In the genomic region with DNA sequence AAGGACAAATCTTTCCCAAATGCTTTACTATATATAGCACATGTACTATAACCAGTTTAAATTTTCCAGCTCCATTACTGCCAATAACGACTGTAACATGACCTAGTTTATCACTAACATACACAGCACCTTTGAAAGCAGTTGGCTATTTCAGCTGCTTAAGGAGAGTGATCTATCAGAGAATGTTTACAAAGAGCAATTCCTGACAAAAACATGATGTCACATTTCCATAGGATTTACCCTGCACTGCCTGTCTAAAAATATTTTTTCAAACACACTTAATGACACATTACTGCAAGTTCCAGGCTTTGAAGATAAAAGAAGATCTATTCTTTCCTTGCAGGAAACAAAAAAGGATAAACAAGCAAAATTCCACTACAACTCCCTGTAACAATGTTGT, we compare ENCODE assay signal across 19 cellular contexts. TPM values are rescaled to one million over a fixed set of nuclear protein-coding genes. Genes with fewer than 3 reads are reported as not detected.
A peak's percentile ranks its signal among the peaks of the same experiment; 100 is the strongest.
DNase-seq lines count a peak whose midpoint lies in the region; TF ChIP-seq lines count a peak whose summit lies in the region.
"Had no signal": no experiment of that assay in that cellular context is flagged by ENCODE, and none has a peak within 500 bp of the region (broad histone marks: within the 10 kb centered on the region; RNA-seq: fewer than 3 reads in every experiment).

No MANE protein-coding gene starts in this region.

- H3K4me2 ChIP-seq in trophoblast cell (ENCODE audit: low read length): no peak overlapping the region
- H3K4me2 ChIP-seq: SK-N-SH had no signal

- no CpG with 5 or more reads among the region's 1 CpG for WGBS in trophoblast cell (ENCODE audit: extremely low coverage, insufficient coverage, insufficient read length)

- no peak overlapping the region for H3K4me3 ChIP-seq in AG04450 (ENCODE audit: low read depth, low read length)
- H3K4me3 ChIP-seq in trophoblast cell (ENCODE audit: low read depth, low read length): no peak overlapping the region
- H3K4me3 ChIP-seq: GM23248, transverse colon had no signal

- H3K4me1 Mint-ChIP-seq in brain: peaks cover 84% of the 10 kb centered on the region
- H3K4me1 Mint-ChIP-seq in neural crest cell: peaks cover 83% of the 10 kb centered on the region
- H3K4me1 Mint-ChIP-seq in activated T-cell treated with anti-CD3 and anti-CD28 coated beads, Interleukin-2, amount 50 U/mL, for 24 hours (ENCODE audit: low read depth): peaks cover 74% of the 10 kb centered on the region

- no peak overlapping the region for H3K14ac ChIP-seq in trophoblast cell (ENCODE audit: low read length)

- no peak overlapping the region for H2BK5ac ChIP-seq in trophoblast cell (ENCODE audit: low read depth, low read length, poor library complexity)

- H3K4me3 Mint-ChIP-seq in brain: peak overlapping the region in 4 of 5 experiments; percentile 32 to 70 (median 55)
- peak overlapping the region; percentile 5 for H3K4me3 Mint-ChIP-seq in neural crest cell
- no peak overlapping the region for H3K4me3 Mint-ChIP-seq in activated T-cell treated with anti-CD3 and anti-CD28 coated beads, Interleukin-2, amount 50 U/mL, for 24 hours
- H3K4me3 Mint-ChIP-seq: activated CD4-positive, alpha-beta T cell treated with anti-CD3 and anti-CD28 coated beads for 36 hours; CD8-positive, alpha-beta memory T cell; memory B cell; stimulated activated naive B cell treated with anti-CD40 and anti-IgM and Interleukin-4, amounts not matched to agents 10 μg/mL and 1 μg/mL and 100 μg/mL, for 72 hours had no signal

- no peak overlapping the region for H2BK12ac ChIP-seq in trophoblast cell (ENCODE audit: low read length)

- H3K4me1 ChIP-seq in trophoblast cell (ENCODE audit: control insufficient read depth in 1 of 2, insufficient read depth in 2 of 2, low read length in 2 of 2): peaks cover 7 to 10% of the 10 kb centered on the region in 2 experiments

- H3K18ac ChIP-seq in trophoblast cell (ENCODE audit: low read length): no peak overlapping the region

- no peak overlapping the region for H2AK5ac ChIP-seq in trophoblast cell (ENCODE audit: low read length)

- H3K27ac ChIP-seq in AG04450 (ENCODE audit: low read depth, low read length) (no peak overlapping the region), trophoblast cell (ENCODE audit: low read depth, low read length) (no peak overlapping the region)
- H3K27ac ChIP-seq: GM23248 had no signal

- no peak overlapping the region for H3K23ac ChIP-seq in trophoblast cell (ENCODE audit: low read length)

- CTCF ChIA-PET in AG04450 (lab: Charles Lee): interaction anchor here (0.6 kb wide), 1 partner anchor 56 kb away, joined by 3 read pairs; no protein-coding TSS in a partner anchor

- TF ChIP-seq CTCF in AG04450 (IDR thresholded peaks at IDR 0.05; ENCODE audit: low read depth, low read length) (no peak), brain (conservative IDR thresholded peaks at IDR 0.05) (no peak), neural crest cell (conservative IDR thresholded peaks at IDR 0.05) (no peak)

- H3K27me3 Mint-ChIP-seq in brain (no peaks in the 10 kb centered on the region), neural crest cell (ENCODE audit: low read depth) (no peaks in the 10 kb centered on the region)
- H3K27me3 Mint-ChIP-seq in activated T-cell treated with anti-CD3 and anti-CD28 coated beads, Interleukin-2, amount 50 U/mL, for 24 hours: peaks cover 7% of the 10 kb centered on the region
- H3K27me3 Mint-ChIP-seq: stimulated activated naive B cell treated with anti-CD40 and anti-IgM and Interleukin-4, amounts not matched to agents 10 μg/mL and 1 μg/mL and 100 μg/mL, for 72 hours had no signal

- peaks cover 4 to 5% of the 10 kb centered on the region in 2 experiments for H3K36me3 ChIP-seq in trophoblast cell (ENCODE audit: control insufficient read depth in 1 of 2, insufficient read depth in 2 of 2, low read length in 2 of 2)
- H3K36me3 ChIP-seq: transverse colon had no signal

- POLR2A ChIA-PET in AG04450 (lab: Yijun Ruan, JAX): interaction anchor here (0.9 kb wide), 1 partner anchor 100 kb away, joined by 3 read pairs; no protein-coding TSS in a partner anchor

- no peak overlapping the region for H2BK120ac ChIP-seq in trophoblast cell (ENCODE audit: insufficient read depth, low read length, poor library complexity)

- H4K12ac ChIP-seq in trophoblast cell (ENCODE audit: low read depth, low read length): no peak overlapping the region

- no peak overlapping the region for H3K4ac ChIP-seq in trophoblast cell (ENCODE audit: low read depth, low read length)

- H3K27me3 ChIP-seq in AG04450 (ENCODE audit: control insufficient read depth, insufficient read depth, low read length): no peaks in the 10 kb centered on the region
- H3K27me3 ChIP-seq in trophoblast cell (ENCODE audit: insufficient read depth, low read length): peaks cover 2% of the 10 kb centered on the region
- H3K27me3 ChIP-seq: transverse colon had no signal

- H3K9me3 ChIP-seq in AG04450 (ENCODE audit: control insufficient read depth, insufficient read depth, low read length) (no peaks in the 10 kb centered on the region; the same call in 1 of the 2 replicates), trophoblast cell (ENCODE audit: insufficient read depth, low read depth, low read length) (peaks cover 4% of the 10 kb centered on the region)
- H3K9me3 ChIP-seq: SK-N-SH, transverse colon had no signal

- no peak overlapping the region for H4K8ac ChIP-seq in trophoblast cell (ENCODE audit: low read depth, low read length)

- H3K79me1 ChIP-seq in trophoblast cell (ENCODE audit: low read length): peaks cover 3% of the 10 kb centered on the region

- no peaks in the 10 kb centered on the region for H3K9me3 Mint-ChIP-seq in brain
- no peaks in the 10 kb centered on the region for H3K9me3 Mint-ChIP-seq in neural crest cell
- H3K9me3 Mint-ChIP-seq in activated T-cell treated with anti-CD3 and anti-CD28 coated beads, Interleukin-2, amount 50 U/mL, for 24 hours: no peaks in the 10 kb centered on the region
- H3K9me3 Mint-ChIP-seq: CD8-positive, alpha-beta memory T cell; memory B cell; stimulated activated naive B cell treated with anti-CD40 and anti-IgM and Interleukin-4, amounts not matched to agents 10 μg/mL and 1 μg/mL and 100 μg/mL, for 72 hours had no signal

- no peak overlapping the region for H4K91ac ChIP-seq in trophoblast cell (ENCODE audit: low read depth, low read length)

- DNase-seq in AG04450 (ENCODE audit: low read depth, low spot score) (peak; percentile 18), HuH-7 (ENCODE audit: low spot score) (peak; percentile 48), neural crest cell (ENCODE audit: low read depth, low spot score) (no peak), NCI-H2227 treated with DMSO at 0.1 percent for 48 hours (lab: John Stamatoyannopoulos, UW) (no peak), trophoblast cell (no peak), NCI-H1105 treated with DMSO at 0.1 percent for 48 hours (lab: John Stamatoyannopoulos, UW) (no peak)
- no peak for DNase-seq in activated T-cell treated with anti-CD3 and anti-CD28 coated beads, Interleukin-2, amount 50 U/mL, for 24 hours
- DNase-seq: activated CD4-positive, alpha-beta T cell treated with anti-CD3 and anti-CD28 coated beads for 36 hours; CD8-positive, alpha-beta memory T cell; DND-41; GM23248; NCI-H1930; NCI-H526 treated with DMSO at 0.1 percent for 48 hours; retina; SK-N-SH; stimulated activated naive B cell treated with anti-CD40 and anti-IgM and Interleukin-4, amounts not matched to agents 10 μg/mL and 1 μg/mL and 100 μg/mL, for 72 hours; transverse colon had no signal

- H3K27ac Mint-ChIP-seq in brain (peak overlapping the region in 4 of 5 experiments; percentile 1 to 96 (median 36)), neural crest cell (ENCODE audit: unreplicated experiment) (no peak overlapping the region)
- no peak overlapping the region for H3K27ac Mint-ChIP-seq in activated T-cell treated with anti-CD3 and anti-CD28 coated beads, Interleukin-2, amount 50 U/mL, for 24 hours
- H3K27ac Mint-ChIP-seq: activated CD4-positive, alpha-beta T cell treated with anti-CD3 and anti-CD28 coated beads for 36 hours; CD8-positive, alpha-beta memory T cell; memory B cell; stimulated activated naive B cell treated with anti-CD40 and anti-IgM and Interleukin-4, amounts not matched to agents 10 μg/mL and 1 μg/mL and 100 μg/mL, for 72 hours had no signal

- no peak overlapping the region for H2AFZ ChIP-seq in trophoblast cell (ENCODE audit: insufficient read depth, low read length, poor library complexity)
- H2AFZ ChIP-seq: GM23248 had no signal

- H3K36me3 Mint-ChIP-seq in brain (peaks cover 21% of the 10 kb centered on the region), neural crest cell (ENCODE audit: low read depth) (peaks cover 2% of the 10 kb centered on the region)
- H3K36me3 Mint-ChIP-seq in activated T-cell treated with anti-CD3 and anti-CD28 coated beads, Interleukin-2, amount 50 U/mL, for 24 hours (ENCODE audit: low read depth): peaks cover 3% of the 10 kb centered on the region

- H3K9ac ChIP-seq in trophoblast cell (ENCODE audit: low read length): no peak overlapping the region
- H3K9ac ChIP-seq: GM23248, SK-N-SH had no signal

- no peaks in the 10 kb centered on the region for H3K79me2 ChIP-seq in trophoblast cell (ENCODE audit: control insufficient read depth, insufficient read depth, low read length, poor library complexity)

RNA-seq across cellular contexts. Expression of gene ZNF516, which starts 40.6 kb away (rescaled TPM):
- 15.0 and 15.5 TPM in 2 replicates for polyA plus RNA-seq in AG04450 (2011; rRNA removed)
- 46.5 and 50.4 TPM in 2 replicates for polyA minus RNA-seq in AG04450 (2011; rRNA and poly(A)+ RNA removed)
- 29.0 TPM for polyA plus RNA-seq in brain (ENCODE audit: insufficient read depth, low read depth, low replicate concordance)
- total RNA-seq in neural crest cell: 90.7 and 91.2 TPM in 2 replicates
- 6.6 and 8.8 TPM in 2 replicates for polyA plus RNA-seq in trophoblast cell (2013)

Comparison
In these comparisons a context has a peak if more than half of its experiments do, and no peak if none do; other contexts are left out.
1. DNase-seq: peak in AG04450 (single experiment) and HuH-7 (single experiment); none in neural crest cell (single experiment), NCI-H2227 treated with DMSO at 0.1 percent for 48 hours (single experiment), activated T-cell treated with anti-CD3 and anti-CD28 coated beads, Interleukin-2, amount 50 U/mL, for 24 hours (single experiment), trophoblast cell (0 of 2) and NCI-H1105 treated with DMSO at 0.1 percent for 48 hours (single experiment).
2. H3K27ac Mint-ChIP-seq: peak in brain (4 of 5); none in neural crest cell (single experiment) and activated T-cell treated with anti-CD3 and anti-CD28 coated beads, Interleukin-2, amount 50 U/mL, for 24 hours (single experiment).